In genomic region chr15:44812029-44812517, GRCh38 we compare ENCODE assay signal across 13 cellular contexts.
A peak's percentile ranks its signal among the peaks of the same experiment; 100 is the strongest.
DNase-seq lines count a peak whose midpoint lies in the region; ATAC-seq and TF ChIP-seq lines count a peak whose summit lies in the region.
"Had no signal": no experiment of that assay in that cellular context is flagged by ENCODE, and none has a peak within 500 bp of the region (broad histone marks: within the 10 kb centered on the region; RNA-seq: fewer than 3 reads in every experiment).

No MANE protein-coding gene starts in this region.

- DNase-seq in HCT116 (ENCODE audit: low read depth, low spot score) (no peak), NCI-H2107 treated with DMSO at 0.1 percent for 48 hours (lab: John Stamatoyannopoulos, UW; ENCODE audit: unreplicated experiment) (peak; percentile 89), body of pancreas (peak; percentile 68 to 85 (median 78)), neuronal stem cell (ENCODE audit: low spot score) (no peak), dedifferentiated amniotic fluid mesenchymal stem cell (ENCODE audit: extremely low spot score) (no peak), NOMO-1 treated with dmso at 0.1 percent for 144 hours (lab: John Stamatoyannopoulos, UW; ENCODE audit: unreplicated experiment) (no peak)
- no peak for DNase-seq in activated CD8-positive, alpha-beta T cell treated with anti-CD3 and anti-CD28 coated beads for 36 hours
- DNase-seq: activated T-cell treated with anti-CD3 and anti-CD28 coated beads, Interleukin-2, amount 50 U/mL, for 1 hour; CD4-positive, CD25-positive, alpha-beta regulatory T cell; HFFc6 had no signal

- H3K18ac ChIP-seq in neuronal stem cell (ENCODE audit: low read length) = peak overlapping the region; percentile 72

- H3K36me3 Mint-ChIP-seq in activated CD8-positive, alpha-beta T cell treated with anti-CD3 and anti-CD28 coated beads for 36 hours (ENCODE audit: low read depth) = no peaks in the 10 kb centered on the region
- H3K36me3 Mint-ChIP-seq: CD4-positive, CD25-positive, alpha-beta regulatory T cell; IgD-negative memory B cell had no signal

- H3K4me3 ChIP-seq in HCT116 (replicated peaks in 1 of 2; ENCODE audit: low read depth in 1 of 2, low read length in 2 of 2) = no peak overlapping the region
- H3K4me3 ChIP-seq in body of pancreas = no peak overlapping the region
- H3K4me3 ChIP-seq in neuronal stem cell (ENCODE audit: low read length in 2 of 2) = peak overlapping the region in 1 of 2 donors; percentile 24
- H3K4me3 ChIP-seq: vagina had no signal

- no peaks in the 10 kb centered on the region for H3K79me1 ChIP-seq in neuronal stem cell (ENCODE audit: low read depth, low read length)

- no peak overlapping the region for H4K8ac ChIP-seq in neuronal stem cell (ENCODE audit: low read depth, low read length)

- H3K27ac ChIP-seq in HCT116 (ENCODE audit: low read depth, low read length) (no peak overlapping the region), body of pancreas (peak overlapping the region in 3 of 4 donors; percentile 28 to 74 (median 41)), neuronal stem cell (replicated peaks; ENCODE audit: low read length) (no peak overlapping the region)
- H3K27ac ChIP-seq: vagina had no signal

- no peak overlapping the region for H3K27ac Mint-ChIP-seq in activated CD8-positive, alpha-beta T cell treated with anti-CD3 and anti-CD28 coated beads for 36 hours
- H3K27ac Mint-ChIP-seq: CD4-positive, CD25-positive, alpha-beta regulatory T cell; HFFc6; IgD-negative memory B cell had no signal

- H2AK5ac ChIP-seq in neuronal stem cell (ENCODE audit: low read depth, low read length) = no peak overlapping the region

- H2BK5ac ChIP-seq in neuronal stem cell (ENCODE audit: low read length) = no peak overlapping the region

- H3K9me3 ChIP-seq in HCT116 (ENCODE audit: control insufficient read depth in 1 of 2, insufficient read depth in 1 of 2, low read depth in 1 of 2, low read length in 2 of 2) (no peaks in the 10 kb centered on the region), body of pancreas (no peaks in the 10 kb centered on the region), neuronal stem cell (replicated peaks in 1 of 2; ENCODE audit: control insufficient read depth in 2 of 2, insufficient read depth in 1 of 2, low read depth in 1 of 2, low read length in 2 of 2) (no peaks in the 10 kb centered on the region)
- H3K9me3 ChIP-seq: vagina had no signal

- no peaks in the 10 kb centered on the region for H3K9me2 ChIP-seq in HCT116 (ENCODE audit: insufficient read depth)

- RAD21 ChIA-PET in HCT116 (lab: Charles Lee; ENCODE audit: low non-redundant PET in 1 of 2, low total read pairs in 2 of 2, uncharacterized antibody in 2 of 2, unreplicated experiment in 2 of 2) = no interaction called here

- TF ChIP-seq RAD21 in HCT116 (IDR thresholded peaks at IDR 0.05; ENCODE audit: low read depth) = no peak

- H3K27me3 Mint-ChIP-seq in activated CD8-positive, alpha-beta T cell treated with anti-CD3 and anti-CD28 coated beads for 36 hours = peaks cover 6% of the 10 kb centered on the region

- no peak overlapping the region for H3K4ac ChIP-seq in neuronal stem cell (ENCODE audit: low read length)

- no peak for TF ChIP-seq CTCF in HCT116 (IDR thresholded peaks at IDR 0.05 in 2 of 3, conservative IDR thresholded peaks at IDR 0.05 in 1 of 3; ENCODE audit: borderline replicate concordance in 1 of 3, insufficient read depth in 1 of 3, low read depth in 2 of 3, low read length in 2 of 3)
- no peak for TF ChIP-seq CTCF in body of pancreas (IDR thresholded peaks at IDR 0.05)
- no peak for TF ChIP-seq CTCF in activated CD8-positive, alpha-beta T cell treated with anti-CD3 and anti-CD28 coated beads for 36 hours (IDR thresholded peaks at IDR 0.05)

- intact Hi-C loops in HCT116 (cut with micrococcal nuclease) (no loop called here), body of pancreas (cut with DNase I) (no loop called here)
- intact Hi-C loops in activated CD8-positive, alpha-beta T cell treated with anti-CD3 and anti-CD28 coated beads for 36 hours (cut with micrococcal nuclease) = no loop called here

- no peak overlapping the region for H3K14ac ChIP-seq in neuronal stem cell (ENCODE audit: low read length)

- POLR2A ChIA-PET in HCT116 (lab: Charles Lee) = no interaction called here
- POLR2A ChIA-PET in activated CD8-positive, alpha-beta T cell treated with anti-CD3 and anti-CD28 coated beads for 36 hours (lab: Charles Lee) = no interaction called here

- no peak overlapping the region for H2BK12ac ChIP-seq in neuronal stem cell (ENCODE audit: low read length)

- ATAC-seq in HCT116 (no peak), body of pancreas (peak; percentile 85), GM21390 (IDR thresholded peaks at IDR 0.05; ENCODE audit: unreplicated experiment) (no peak)
- no peak for ATAC-seq in activated CD8-positive, alpha-beta T cell treated with anti-CD3 and anti-CD28 coated beads for 36 hours

- whole genome bisulfite sequencing in body of pancreas, 2 donors = 20 to 22% methylated on average over 5 of the region's 5 CpGs
- no CpG with 5 or more reads among the region's 5 CpGs for WGBS in neuronal stem cell (ENCODE audit: extremely low coverage in 2 of 2, insufficient read length in 2 of 2, insufficient replicate concordance in 1 of 2), 2 donors

- H3K9me3 Mint-ChIP-seq in activated CD8-positive, alpha-beta T cell treated with anti-CD3 and anti-CD28 coated beads for 36 hours = no peaks in the 10 kb centered on the region
- H3K9me3 Mint-ChIP-seq: HFFc6, IgD-negative memory B cell had no signal

- no peak for TF ChIP-seq POLR2A in HCT116 (IDR thresholded peaks at IDR 0.05; ENCODE audit: borderline replicate concordance, extremely low read depth, insufficient read depth, insufficient read length)
- no peak for TF ChIP-seq POLR2A in body of pancreas (IDR thresholded peaks at IDR 0.05)

- H2BK120ac ChIP-seq in neuronal stem cell (ENCODE audit: low read depth, low read length) = no peak overlapping the region

- H3K9ac ChIP-seq in HCT116 (ENCODE audit: low read length) (no peak overlapping the region), neuronal stem cell (ENCODE audit: low read depth, low read length, poor library complexity) (no peak overlapping the region)

- CTCF ChIA-PET in HCT116 (lab: Charles Lee) = interaction anchor here (1.0 kb wide), 1 partner anchor 13 kb away, joined by 3 read pairs; no protein-coding TSS in a partner anchor
- CTCF ChIA-PET in activated CD8-positive, alpha-beta T cell treated with anti-CD3 and anti-CD28 coated beads for 36 hours (lab: Charles Lee) = interaction anchor here (1.0 to 2.5 kb wide), 3 partner anchors 226 to 306 kb away, joined by 4 to 6 read pairs (median 4); no protein-coding TSS in a partner anchor

- no peak overlapping the region for H3K4me3 Mint-ChIP-seq in activated CD8-positive, alpha-beta T cell treated with anti-CD3 and anti-CD28 coated beads for 36 hours
- H3K4me3 Mint-ChIP-seq: CD4-positive, CD25-positive, alpha-beta regulatory T cell; HFFc6; IgD-negative memory B cell had no signal

- BruUV-seq in HCT116 (replicated peaks; lab: Mats Ljungman, UMichigan) = no TSS peak

- no peaks in the 10 kb centered on the region for H3K79me2 ChIP-seq in HCT116 (ENCODE audit: insufficient read depth, low read length)

- H4K91ac ChIP-seq in neuronal stem cell (ENCODE audit: low read depth, low read length, poor library complexity) = no peak overlapping the region

- H3K36me3 ChIP-seq in HCT116 (ENCODE audit: control insufficient read depth in 1 of 2, insufficient read depth in 2 of 2, low read length in 2 of 2) (no peaks in the 10 kb centered on the region), body of pancreas (replicated peaks in 1 of 2; ENCODE audit: insufficient read depth in 1 of 2, low read depth in 2 of 2) (no peaks in the 10 kb centered on the region), neuronal stem cell (replicated peaks in 1 of 2; ENCODE audit: control insufficient read depth in 2 of 2, insufficient read depth in 2 of 2, low read length in 2 of 2) (no peaks in the 10 kb centered on the region)
- H3K36me3 ChIP-seq: vagina had no signal

- no peaks in the 10 kb centered on the region for H4K20me1 ChIP-seq in HCT116 (ENCODE audit: insufficient read depth)

- H3K4me1 ChIP-seq in HCT116 (ENCODE audit: control insufficient read depth in 1 of 2, insufficient read depth in 2 of 2, low read length in 2 of 2) (peaks cover 0 to 9% of the 10 kb centered on the region in 2 experiments; a peak in 2 of 4 replicates), body of pancreas (peaks cover 21% of the 10 kb centered on the region), neuronal stem cell (ENCODE audit: control insufficient read depth in 2 of 2, insufficient read depth in 1 of 2, low read depth in 1 of 2, low read length in 2 of 2) (no peaks in the 10 kb centered on the region)
- H3K4me1 ChIP-seq: vagina had no signal

- no peak overlapping the region for H2BK15ac ChIP-seq in neuronal stem cell (ENCODE audit: low read length)

- no peaks in the 10 kb centered on the region for H3K27me3 ChIP-seq in HCT116 (ENCODE audit: insufficient read depth, low read length)
- no peaks in the 10 kb centered on the region for H3K27me3 ChIP-seq in body of pancreas
- peaks cover 0 to 28% (median 0%) of the 10 kb centered on the region in 3 experiments for H3K27me3 ChIP-seq in neuronal stem cell (ENCODE audit: control insufficient read depth in 3 of 3, insufficient read depth in 3 of 3, low read depth in 1 of 3, low read length in 3 of 3)
- H3K27me3 ChIP-seq: vagina had no signal

- H3K23ac ChIP-seq in neuronal stem cell (ENCODE audit: low read depth, low read length, poor library complexity) = no peak overlapping the region

- H3K4me1 Mint-ChIP-seq in activated CD8-positive, alpha-beta T cell treated with anti-CD3 and anti-CD28 coated beads for 36 hours (ENCODE audit: low read depth) = peaks cover 8% of the 10 kb centered on the region
- H3K4me1 Mint-ChIP-seq: CD4-positive, CD25-positive, alpha-beta regulatory T cell had no signal

- H3K4me2 ChIP-seq in HCT116 (ENCODE audit: low read length) = peak overlapping the region; percentile 22; the same call in 1 of the 2 replicates
- H3K4me2 ChIP-seq in neuronal stem cell (ENCODE audit: insufficient read depth, low read length, poor library complexity, severe bottlenecking) = no peak overlapping the region

- no peak overlapping the region for H2AFZ ChIP-seq in HCT116 (ENCODE audit: low read depth, low read length, poor library complexity, severe bottlenecking)
- H2AFZ ChIP-seq in neuronal stem cell (ENCODE audit: low read length) = no peak overlapping the region

TF ChIP-seq in HCT116, 20 proteins besides CTCF, POLR2A, EP300 and RAD21 (continues in another document):
- TF ChIP-seq EZH2 (IDR thresholded peaks at IDR 0.05) (no peak), MAX (IDR thresholded peaks at IDR 0.05) (no peak), CEBPB (IDR thresholded peaks at IDR 0.05; ENCODE audit: low read depth) (no peak), JUND (IDR thresholded peaks at IDR 0.05) (no peak)

Comparison
In these comparisons a context has a peak if more than half of its experiments do, and no peak if none do; other contexts are left out.
1. DNase-seq: peak in NCI-H2107 treated with DMSO at 0.1 percent for 48 hours (single experiment) and body of pancreas (4 of 4); none in HCT116 (single experiment), neuronal stem cell (single experiment), dedifferentiated amniotic fluid mesenchymal stem cell (single experiment), NOMO-1 treated with dmso at 0.1 percent for 144 hours (single experiment) and activated CD8-positive, alpha-beta T cell treated with anti-CD3 and anti-CD28 coated beads for 36 hours (single experiment).
2. H3K27ac ChIP-seq: peak in body of pancreas (3 of 4); none in HCT116 (single experiment) and neuronal stem cell (single experiment).